ENCODE assay signal across 10 cellular contexts in genomic region chr10:110993024-110993693, GRCh38.
DNase-seq lines count a peak whose midpoint lies in the region; ATAC-seq and TF ChIP-seq lines count a peak whose summit lies in the region.
"Had no signal": no experiment of that assay in that cellular context is flagged by ENCODE, and none has a peak within 500 bp of the region (broad histone marks: within the 10 kb centered on the region; RNA-seq: fewer than 3 reads in every experiment).

No MANE protein-coding gene starts in this region.

- no peak overlapping the region for H3K27ac ChIP-seq in neural cell (ENCODE audit: low read length)
- H3K27ac ChIP-seq: colonic mucosa, parathyroid adenoma had no signal

- H3K27me3 ChIP-seq in neural cell (ENCODE audit: insufficient read depth, low read depth, low read length): no peaks in the 10 kb centered on the region
- H3K27me3 ChIP-seq: colonic mucosa had no signal

- H3K9ac ChIP-seq in neural cell (ENCODE audit: low read length): no peak overlapping the region
- H3K9ac ChIP-seq: parathyroid adenoma had no signal

- H3K9me3 ChIP-seq in neural cell (ENCODE audit: low read length): no peaks in the 10 kb centered on the region
- H3K9me3 ChIP-seq: colonic mucosa had no signal

- peak overlapping the region; percentile 4 for H3K4me2 ChIP-seq in neural cell (ENCODE audit: low read length)

- no peaks in the 10 kb centered on the region for H3F3A ChIP-seq in neural cell (ENCODE audit: insufficient read depth, low read length, poor library complexity, severe bottlenecking)

- no peaks in the 10 kb centered on the region for H3K9me2 ChIP-seq in neural cell (ENCODE audit: insufficient read depth, low read length)

- ATAC-seq in GM18502 (IDR thresholded peaks at IDR 0.05; ENCODE audit: poor library complexity, unreplicated experiment) (peak; percentile 63), HG03354 (IDR thresholded peaks at IDR 0.05; ENCODE audit: poor library complexity, severe bottlenecking, unreplicated experiment) (peak; percentile 64), HG03045 (IDR thresholded peaks at IDR 0.05; ENCODE audit: unreplicated experiment) (no peak)

- DNase-seq in amniotic epithelial cell (ENCODE audit: low read depth) (peak; percentile 94), NCI-H748 (lab: John Stamatoyannopoulos, UW; ENCODE audit: unreplicated experiment) (no peak), DMS79 treated with DMSO at 0.1 percent for 48 hours (lab: John Stamatoyannopoulos, UW) (no peak)
- DNase-seq: colonic mucosa, H9 had no signal

- peaks cover 10% of the 10 kb centered on the region for H3K79me2 ChIP-seq in neural cell (replicated peaks; ENCODE audit: insufficient read depth, low read length)

- no peak overlapping the region for H2AFZ ChIP-seq in neural cell (ENCODE audit: low read depth, low read length)
- H2AFZ ChIP-seq: parathyroid adenoma had no signal

- no peaks in the 10 kb centered on the region for H4K20me1 ChIP-seq in neural cell (ENCODE audit: insufficient read depth)

- H3K4me3 ChIP-seq in neural cell (ENCODE audit: low read length): no peak overlapping the region
- H3K4me3 ChIP-seq: colonic mucosa had no signal

- peak; percentile 75 for TF ChIP-seq EP300 in neural cell (conservative IDR thresholded peaks at IDR 0.05; ENCODE audit: poor library complexity, severe bottlenecking)

- no peak for TF ChIP-seq CTCF in neural cell (IDR thresholded peaks at IDR 0.05; ENCODE audit: poor library complexity, severe bottlenecking)

- H3K36me3 ChIP-seq in neural cell (ENCODE audit: insufficient read depth, low read length): no peaks in the 10 kb centered on the region
- H3K36me3 ChIP-seq: colonic mucosa had no signal

- TF ChIP-seq RAD21 in neural cell (conservative IDR thresholded peaks at IDR 0.05): no peak

TF ChIP-seq in neural cell, 6 proteins besides CTCF, POLR2A, EP300 and RAD21:
- peak; percentile 33 for TF ChIP-seq POLR2AphosphoS5 (IDR thresholded peaks at IDR 0.05)
- no peak for TF ChIP-seq TAF1 (IDR thresholded peaks at IDR 0.05; ENCODE audit: low read depth)
- TF ChIP-seq SMC3 (conservative IDR thresholded peaks at IDR 0.05; ENCODE audit: poor library complexity): no peak
